Comparison of ENCODE assay signal across 12 cellular contexts in the genomic region with DNA sequence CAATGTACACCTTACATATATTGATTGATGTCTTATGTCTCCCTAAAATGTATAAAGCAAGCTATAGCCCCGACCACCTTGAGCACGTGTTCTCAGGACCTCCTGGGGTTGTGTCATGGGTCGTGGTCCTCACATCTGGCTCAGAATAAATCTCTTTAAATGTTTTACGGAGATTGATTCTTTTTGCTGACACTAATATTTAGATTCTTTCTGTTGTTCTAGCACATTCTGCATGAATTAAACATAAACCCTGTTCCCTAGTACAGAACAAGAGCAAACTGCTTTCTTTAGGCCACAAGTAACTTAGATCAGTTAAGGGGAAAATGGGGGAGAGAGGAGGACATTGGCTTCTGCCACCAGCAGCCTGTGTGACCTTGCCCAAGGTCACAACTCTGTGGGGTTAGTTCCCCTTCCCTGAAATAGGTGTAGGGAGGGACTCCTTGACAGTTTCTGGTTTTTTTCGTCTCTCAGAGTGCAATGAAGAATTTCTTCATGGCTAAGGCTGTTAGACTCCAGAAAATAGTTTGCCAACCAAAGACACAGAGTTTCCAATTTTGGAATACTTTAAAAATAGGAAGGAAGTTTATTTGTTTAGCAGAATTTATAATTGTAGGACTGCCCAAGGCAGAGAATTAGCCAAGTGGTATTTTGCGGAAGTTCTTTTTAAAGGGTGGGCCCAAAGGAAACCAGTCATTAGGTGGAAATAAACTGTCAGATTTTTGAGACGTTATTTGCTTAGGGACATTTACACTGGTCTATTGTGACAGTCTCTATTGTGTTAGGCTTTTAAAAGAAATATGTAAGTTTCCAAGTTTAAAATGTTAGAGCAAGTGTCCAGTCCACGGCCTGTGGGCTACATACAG. TPM values are rescaled to one million over a fixed set of nuclear protein-coding genes. Genes with fewer than 3 reads are reported as not detected.
DNase-seq lines count a peak whose midpoint lies in the region; ATAC-seq and TF ChIP-seq lines count a peak whose summit lies in the region.
"Had no signal": no experiment of that assay in that cellular context is flagged by ENCODE, and none has a peak within 500 bp of the region (broad histone marks: within the 10 kb centered on the region; RNA-seq: fewer than 3 reads in every experiment).

No MANE protein-coding gene starts in this region.

- no peak for TF ChIP-seq CTCF in cardiac muscle cell (IDR thresholded peaks at IDR 0.05; ENCODE audit: low read depth, low read length)

- H3K27me3 ChIP-seq in cardiac muscle cell, result no peaks in the 10 kb centered on the region
- no peaks in the 10 kb centered on the region for H3K27me3 ChIP-seq in muscle layer of duodenum (ENCODE audit: low read depth, low read length)
- no peaks in the 10 kb centered on the region for H3K27me3 ChIP-seq in MG63
- H3K27me3 ChIP-seq: foreskin keratinocyte had no signal

- H3K4me1 ChIP-seq in cardiac muscle cell (ENCODE audit: low read depth) (peaks cover 28% of the 10 kb centered on the region), muscle layer of duodenum (ENCODE audit: control insufficient read depth in 1 of 2, insufficient read depth in 2 of 2, low read length in 2 of 2) (peaks cover 8 to 48% of the 10 kb centered on the region in 2 donors)
- H3K4me1 ChIP-seq: foreskin keratinocyte had no signal

- no peak overlapping the region for H3K4me3 ChIP-seq in cardiac muscle cell
- H3K4me3 ChIP-seq in muscle layer of duodenum (ENCODE audit: low read depth in 1 of 2, low read length in 2 of 2), result no peak overlapping the region
- no peak overlapping the region for H3K4me3 ChIP-seq in MG63
- H3K4me3 ChIP-seq: GM23248 had no signal

- H3K9me3 ChIP-seq in cardiac muscle cell (ENCODE audit: low read depth) (no peaks in the 10 kb centered on the region), muscle layer of duodenum (ENCODE audit: control insufficient read depth in 1 of 2, low read length in 2 of 2) (no peaks in the 10 kb centered on the region), MG63 (no peaks in the 10 kb centered on the region)

- H3K27ac ChIP-seq in cardiac muscle cell, result peak overlapping the region; percentile 80
- H3K27ac ChIP-seq in muscle layer of duodenum (ENCODE audit: low read length), result peak overlapping the region; percentile 76
- H3K27ac ChIP-seq: foreskin keratinocyte, GM23248 had no signal

- H3K4me3 Mint-ChIP-seq in dendritic cell treated with granulocyte-macrophage colony-stimulating factor and Interleukin-4, amounts not matched to agents 40 ng/mL and 50 ng/mL, for 4 days, result no peak overlapping the region
- H3K4me3 Mint-ChIP-seq: activated CD4-positive, alpha-beta T cell treated with anti-CD3 and anti-CD28 coated beads for 36 hours had no signal

- no peaks in the 10 kb centered on the region for H3K9me3 Mint-ChIP-seq in dendritic cell treated with granulocyte-macrophage colony-stimulating factor and Interleukin-4, amounts not matched to agents 40 ng/mL and 50 ng/mL, for 4 days

- H3K4me1 Mint-ChIP-seq in dendritic cell treated with granulocyte-macrophage colony-stimulating factor and Interleukin-4, amounts not matched to agents 40 ng/mL and 50 ng/mL, for 4 days (ENCODE audit: low read depth), result peaks cover 60% of the 10 kb centered on the region

- H3K27ac Mint-ChIP-seq in dendritic cell treated with granulocyte-macrophage colony-stimulating factor and Interleukin-4, amounts not matched to agents 40 ng/mL and 50 ng/mL, for 4 days, result peak overlapping the region; percentile 93
- H3K27ac Mint-ChIP-seq: activated CD4-positive, alpha-beta T cell treated with anti-CD3 and anti-CD28 coated beads for 36 hours had no signal

- intact Hi-C loops in Right ventricle myocardium inferior (cut with DNase I), result no loop called here
- intact Hi-C loops in dendritic cell treated with granulocyte-macrophage colony-stimulating factor and Interleukin-4, amounts not matched to agents 40 ng/mL and 50 ng/mL, for 4 days (cut with micrococcal nuclease), result no loop called here

- ATAC-seq in Right ventricle myocardium inferior, result no peak
- no peak for ATAC-seq in HG02973 (IDR thresholded peaks at IDR 0.05; ENCODE audit: unreplicated experiment)
- ATAC-seq: activated CD4-positive, alpha-beta T cell treated with anti-CD3 and anti-CD28 coated beads for 36 hours; foreskin keratinocyte had no signal

- H3K36me3 Mint-ChIP-seq in dendritic cell treated with granulocyte-macrophage colony-stimulating factor and Interleukin-4, amounts not matched to agents 40 ng/mL and 50 ng/mL, for 4 days (ENCODE audit: low read depth), result peaks cover 24% of the 10 kb centered on the region

- no peaks in the 10 kb centered on the region for H3K36me3 ChIP-seq in cardiac muscle cell
- H3K36me3 ChIP-seq in muscle layer of duodenum (ENCODE audit: control insufficient read depth in 1 of 2, insufficient read depth in 2 of 2, low read length in 2 of 2), result no peaks in the 10 kb centered on the region
- no peaks in the 10 kb centered on the region for H3K36me3 ChIP-seq in MG63

- DNase-seq in cardiac muscle cell (ENCODE audit: low read depth in 1 of 2, low spot score in 1 of 2) (no peak), Right ventricle myocardium inferior (ENCODE audit: missing footprints) (no peak), NCI-H226 (no peak), MG63 (no peak)
- no peak for DNase-seq in activated effector memory CD4-positive, alpha-beta T cell treated with Interleukin-2 at 50 U/mL for 16 hours
- DNase-seq: activated CD4-positive, alpha-beta T cell treated with anti-CD3 and anti-CD28 coated beads for 36 hours; foreskin keratinocyte; GM23248; NCI-H82 had no signal

- H3K27me3 Mint-ChIP-seq in dendritic cell treated with granulocyte-macrophage colony-stimulating factor and Interleukin-4, amounts not matched to agents 40 ng/mL and 50 ng/mL, for 4 days, result no peaks in the 10 kb centered on the region
- H3K27me3 Mint-ChIP-seq: activated CD4-positive, alpha-beta T cell treated with anti-CD3 and anti-CD28 coated beads for 36 hours had no signal

RNA-seq across cellular contexts. Expression of a gene that starts 29.4 kb away (rescaled TPM):
- total RNA-seq in cardiac muscle cell (not detected in 2 replicates), Right ventricle myocardium inferior (0.38 TPM)
- not detected in 2 replicates for polyA plus RNA-seq in cardiac muscle cell
- total RNA-seq in MG63 (2014; rRNA removed; shearing (Covaris generic); ENCODE audit: low replicate concordance), result not detected in 2 replicates
- total RNA-seq: activated CD4-positive, alpha-beta T cell treated with anti-CD3 and anti-CD28 coated beads for 36 hours; foreskin keratinocyte; GM23248 had no signal
- polyA plus RNA-seq: foreskin keratinocyte, GM23248 had no signal
